ENCODE assay signal across 18 cellular contexts in the genomic region with DNA sequence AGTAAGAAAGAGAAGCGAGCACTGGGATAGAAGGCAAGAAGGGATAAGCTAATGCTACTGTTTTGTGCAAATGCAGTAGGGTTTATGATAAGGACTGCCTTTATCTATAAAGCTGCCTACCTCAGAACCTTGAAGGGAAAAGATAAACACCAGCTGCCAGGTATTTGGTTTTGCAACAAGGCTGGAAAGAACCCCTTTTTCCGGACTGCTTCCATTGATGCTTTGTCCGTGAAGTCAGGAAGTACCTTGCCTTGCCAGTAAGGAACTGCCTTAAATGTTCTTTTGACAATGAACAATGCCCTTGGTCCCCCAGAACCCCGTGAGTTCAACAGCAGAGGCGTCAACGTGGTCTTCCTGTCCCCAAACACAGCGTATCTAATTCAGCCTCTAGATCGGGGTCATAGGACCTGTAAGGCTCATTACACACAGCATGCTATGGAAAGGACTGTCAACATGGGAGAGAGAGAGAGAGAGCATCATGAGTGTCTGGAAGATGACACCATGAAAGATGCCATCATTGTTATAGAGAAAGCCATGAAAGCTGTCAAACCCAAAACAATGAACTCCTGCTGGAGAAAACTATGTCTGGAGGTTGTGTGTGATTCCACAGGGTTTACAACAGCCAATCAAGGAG.
DNase-seq lines count a peak whose midpoint lies in the region; ATAC-seq and TF ChIP-seq lines count a peak whose summit lies in the region.
"Had no signal": no experiment of that assay in that cellular context is flagged by ENCODE, and none has a peak within 500 bp of the region (broad histone marks: within the 10 kb centered on the region; RNA-seq: fewer than 3 reads in every experiment).

No MANE protein-coding gene starts in this region.

- H3K9me3 Mint-ChIP-seq in activated CD8-positive, alpha-beta memory T cell treated with anti-CD3 and anti-CD28 coated beads, Interleukin-2, amount 10 ng/mL, durations not matched to agents 7 days and 5 days (ENCODE audit: low read depth): peaks cover 3% of the 10 kb centered on the region
- H3K9me3 Mint-ChIP-seq in activated CD8-positive, alpha-beta T cell treated with anti-CD3 and anti-CD28 coated beads, Interleukin-2, amount 10 ng/mL, durations not matched to agents 7 days and 5 days (ENCODE audit: insufficient read depth): no peaks in the 10 kb centered on the region
- H3K9me3 Mint-ChIP-seq in progenitor cell of endocrine pancreas (ENCODE audit: low read depth): no peaks in the 10 kb centered on the region

- ATAC-seq in activated CD8-positive, alpha-beta memory T cell treated with anti-CD3 and anti-CD28 coated beads, Interleukin-2, amount 10 ng/mL, durations not matched to agents 7 days and 5 days: no peak
- ATAC-seq in activated CD8-positive, alpha-beta T cell treated with anti-CD3 and anti-CD28 coated beads, Interleukin-2, amount 10 ng/mL, durations not matched to agents 7 days and 5 days: no peak
- no peak for ATAC-seq in GM19452 (IDR thresholded peaks at IDR 0.05; ENCODE audit: unreplicated experiment)
- no peak for ATAC-seq in HG02571 (IDR thresholded peaks at IDR 0.05; ENCODE audit: unreplicated experiment)
- no peak for ATAC-seq in activated CD4-positive, CD25-positive, alpha-beta regulatory T cell treated with anti-CD3 and anti-CD28 coated beads, Interleukin-2, amount 50 U/mL, for 24 hours

- WGBS in esophagus squamous epithelium, 2 donors: 49 to 84% methylated on average over 4 to 8 of the region's 8 CpGs

- H3K27me3 ChIP-seq in esophagus squamous epithelium: no peaks in the 10 kb centered on the region
- H3K27me3 ChIP-seq: BLaER1 treated with 17β-estradiol and CSF1 and Interleukin-3, amounts not matched to agents 10 nM and 100 nM had no signal

- H3K36me3 Mint-ChIP-seq in activated CD8-positive, alpha-beta memory T cell treated with anti-CD3 and anti-CD28 coated beads, Interleukin-2, amount 10 ng/mL, durations not matched to agents 7 days and 5 days: peaks cover 34% of the 10 kb centered on the region
- H3K36me3 Mint-ChIP-seq in activated CD8-positive, alpha-beta T cell treated with anti-CD3 and anti-CD28 coated beads, Interleukin-2, amount 10 ng/mL, durations not matched to agents 7 days and 5 days (ENCODE audit: low read depth): peaks cover 28% of the 10 kb centered on the region
- no peaks in the 10 kb centered on the region for H3K36me3 Mint-ChIP-seq in progenitor cell of endocrine pancreas (ENCODE audit: insufficient read depth)

- POLR2A ChIA-PET in activated CD8-positive, alpha-beta T cell treated with anti-CD3 and anti-CD28 coated beads, Interleukin-2, amount 10 ng/mL, durations not matched to agents 7 days and 5 days (lab: Charles Lee): no interaction called here

- CTCF ChIA-PET in activated CD8-positive, alpha-beta memory T cell treated with anti-CD3 and anti-CD28 coated beads, Interleukin-2, amount 10 ng/mL, durations not matched to agents 7 days and 5 days (lab: Charles Lee): interaction anchor here (1.2 to 1.4 kb wide), 2 partner anchors 9 to 25 kb away, joined by 3 read pairs; no protein-coding TSS in a partner anchor
- CTCF ChIA-PET in activated CD8-positive, alpha-beta T cell treated with anti-CD3 and anti-CD28 coated beads, Interleukin-2, amount 10 ng/mL, durations not matched to agents 7 days and 5 days (lab: Charles Lee): no interaction called here

- peaks cover 0 to 15% (median 0%) of the 10 kb centered on the region in 3 donors for H3K36me3 ChIP-seq in esophagus squamous epithelium

- H3K4me1 Mint-ChIP-seq in activated CD8-positive, alpha-beta memory T cell treated with anti-CD3 and anti-CD28 coated beads, Interleukin-2, amount 10 ng/mL, durations not matched to agents 7 days and 5 days: peaks cover 57% of the 10 kb centered on the region
- H3K4me1 Mint-ChIP-seq in activated CD8-positive, alpha-beta T cell treated with anti-CD3 and anti-CD28 coated beads, Interleukin-2, amount 10 ng/mL, durations not matched to agents 7 days and 5 days (ENCODE audit: low read depth): peaks cover 60% of the 10 kb centered on the region
- H3K4me1 Mint-ChIP-seq in progenitor cell of endocrine pancreas (ENCODE audit: low read depth): peaks cover 41% of the 10 kb centered on the region

- TF ChIP-seq POLR2A in esophagus squamous epithelium (IDR thresholded peaks at IDR 0.05): no peak

- H3K4me1 ChIP-seq in esophagus squamous epithelium: peaks cover 20 to 90% (median 44%) of the 10 kb centered on the region in 3 donors

- TF ChIP-seq CTCF in esophagus squamous epithelium (IDR thresholded peaks at IDR 0.05) (no peak), progenitor cell of endocrine pancreas (IDR thresholded peaks at IDR 0.05; ENCODE audit: unreplicated experiment) (no peak)

- H3K27ac ChIP-seq in esophagus squamous epithelium: peak overlapping the region in 3 of 4 donors; percentile 9 to 48 (median 36)
- H3K27ac ChIP-seq: BLaER1 treated with 17β-estradiol and CSF1 and Interleukin-3, amounts not matched to agents 10 nM and 100 nM; coronary artery had no signal

- no peak for DNase-seq in activated CD8-positive, alpha-beta memory T cell treated with anti-CD3 and anti-CD28 coated beads, Interleukin-2, amount 10 ng/mL, durations not matched to agents 7 days and 5 days
- no peak for DNase-seq in activated CD8-positive, alpha-beta memory T cell treated with anti-CD3 and anti-CD28 coated beads for 24 hours
- no peak for DNase-seq in activated CD8-positive, alpha-beta T cell treated with anti-CD3 and anti-CD28 coated beads, Interleukin-2, amount 10 ng/mL, durations not matched to agents 7 days and 5 days
- no peak for DNase-seq in esophagus squamous epithelium (lab: John Stamatoyannopoulos, UW)
- DNase-seq in progenitor cell of endocrine pancreas (ENCODE audit: low spot score, unreplicated experiment): no peak
- DNase-seq: activated effector memory CD4-positive, alpha-beta T cell treated with anti-CD3 and anti-CD28 coated beads, Interleukin-2, amount 50 U/mL, for 16 hours; GDM1; islet precursor cell; NCI-H1105 treated with DMSO at 0.1 percent for 48 hours; NCI-H2107; NCI-H524 treated with DMSO at 0.1 percent for 48 hours had no signal

- peaks cover 0 to 7% (median 0%) of the 10 kb centered on the region in 3 donors for H3K9me3 ChIP-seq in esophagus squamous epithelium

- intact Hi-C loops in esophagus squamous epithelium (cut with DNase I): no loop called here

- peak overlapping the region; percentile 22 for H3K27ac Mint-ChIP-seq in activated CD8-positive, alpha-beta memory T cell treated with anti-CD3 and anti-CD28 coated beads, Interleukin-2, amount 10 ng/mL, durations not matched to agents 7 days and 5 days
- peak overlapping the region; percentile 17 for H3K27ac Mint-ChIP-seq in activated CD8-positive, alpha-beta T cell treated with anti-CD3 and anti-CD28 coated beads, Interleukin-2, amount 10 ng/mL, durations not matched to agents 7 days and 5 days
- peak overlapping the region; percentile 83 for H3K27ac Mint-ChIP-seq in progenitor cell of endocrine pancreas

- H3K4me3 Mint-ChIP-seq in activated CD8-positive, alpha-beta memory T cell treated with anti-CD3 and anti-CD28 coated beads, Interleukin-2, amount 10 ng/mL, durations not matched to agents 7 days and 5 days: no peak overlapping the region
- no peak overlapping the region for H3K4me3 Mint-ChIP-seq in activated CD8-positive, alpha-beta T cell treated with anti-CD3 and anti-CD28 coated beads, Interleukin-2, amount 10 ng/mL, durations not matched to agents 7 days and 5 days
- no peak overlapping the region for H3K4me3 Mint-ChIP-seq in progenitor cell of endocrine pancreas (ENCODE audit: low read depth)
- H3K4me3 Mint-ChIP-seq: brain had no signal

- no peaks in the 10 kb centered on the region for H3K27me3 Mint-ChIP-seq in activated CD8-positive, alpha-beta memory T cell treated with anti-CD3 and anti-CD28 coated beads, Interleukin-2, amount 10 ng/mL, durations not matched to agents 7 days and 5 days
- no peaks in the 10 kb centered on the region for H3K27me3 Mint-ChIP-seq in activated CD8-positive, alpha-beta T cell treated with anti-CD3 and anti-CD28 coated beads, Interleukin-2, amount 10 ng/mL, durations not matched to agents 7 days and 5 days (ENCODE audit: low read depth)
- no peaks in the 10 kb centered on the region for H3K27me3 Mint-ChIP-seq in progenitor cell of endocrine pancreas
- H3K27me3 Mint-ChIP-seq: brain had no signal

- H3K4me3 ChIP-seq in esophagus squamous epithelium: no peak overlapping the region
- H3K4me3 ChIP-seq: BLaER1 treated with 17β-estradiol and CSF1 and Interleukin-3, amounts not matched to agents 10 nM and 100 nM; coronary artery; lung had no signal

Comparison
In these comparisons a context has a peak if more than half of its experiments do, and no peak if none do; other contexts are left out.
1. H3K27ac Mint-ChIP-seq: peak in every context shown above with its lines; median percentile 83 in progenitor cell of endocrine pancreas; 22 in activated CD8-positive, alpha-beta memory T cell treated with anti-CD3 and anti-CD28 coated beads, Interleukin-2, amount 10 ng/mL, durations not matched to agents 7 days and 5 days; 17 in activated CD8-positive, alpha-beta T cell treated with anti-CD3 and anti-CD28 coated beads, Interleukin-2, amount 10 ng/mL, durations not matched to agents 7 days and 5 days.